ENCODE assay signal across 18 cellular contexts in genomic region chr5:66680804-66681203, GRCh38.
DNase-seq lines count a peak whose midpoint lies in the region; ATAC-seq, FAIRE-seq and TF ChIP-seq lines count a peak whose summit lies in the region.
"Had no signal": no experiment of that assay in that cellular context is flagged by ENCODE, and none has a peak within 500 bp of the region (broad histone marks: within the 10 kb centered on the region; RNA-seq: fewer than 3 reads in every experiment).

No MANE protein-coding gene starts in this region.

- intact Hi-C loops in K562 (cut with micrococcal nuclease): no loop called here

- H3K4me3 ChIP-seq in GM06990 (replicated peaks; ENCODE audit: low read depth, low read length) (no peak overlapping the region), K562 (no peak overlapping the region), mesendoderm (ENCODE audit: low read length) (no peak overlapping the region)
- H3K4me3 ChIP-seq: breast epithelium, gastrocnemius medialis, MG63, upper lobe of left lung had no signal

- WGBS in K562 (ENCODE audit: insufficient coverage, low coverage, missing lambda C conversion rate): 0% methylated on average over 3 of the region's 3 CpGs
- WGBS in mesendoderm (ENCODE audit: extremely low coverage, insufficient coverage, low lambda C conversion rate): no CpG with 5 or more reads among the region's 3 CpGs

- H3K9ac ChIP-seq in K562 (ENCODE audit: insufficient read depth in 1 of 2, low read depth in 2 of 2, low read length in 2 of 2): no peak overlapping the region
- H3K9ac ChIP-seq in mesendoderm (ENCODE audit: low read length): no peak overlapping the region

- no peak overlapping the region for H3K18ac ChIP-seq in mesendoderm (ENCODE audit: low read length)

- no peak overlapping the region for H4K8ac ChIP-seq in mesendoderm (ENCODE audit: low read depth, low read length)

- no peak overlapping the region for H3K4ac ChIP-seq in mesendoderm (ENCODE audit: low read depth, low read length)

- ATAC-seq in K562: 0 out of 3 replicates have a peak, but pooled peaks have one; percentile 54
- no peak for ATAC-seq in HG03442 (IDR thresholded peaks at IDR 0.05; ENCODE audit: unreplicated experiment)
- no peak for ATAC-seq in GM18861 (IDR thresholded peaks at IDR 0.05; ENCODE audit: unreplicated experiment)
- ATAC-seq: activated naive CD4-positive, alpha-beta T cell treated with anti-CD3 and anti-CD28 coated beads, Interleukin-2, amount 50 U/mL, for 72 hours; effector memory CD8-positive, alpha-beta T cell; gastrocnemius medialis; stimulated activated effector memory CD8-positive, alpha-beta T cell treated with anti-CD3 and anti-CD28 coated beads, Interleukin-12 subunit alpha, Interleukin-12 subunit beta, amount 100 ng/mL, for 72 hours had no signal

- no peaks in the 10 kb centered on the region for H3K9me1 ChIP-seq in K562 (ENCODE audit: control insufficient read depth, insufficient read depth, low read length)

- no peak overlapping the region for H3K4me2 ChIP-seq in K562 (ENCODE audit: insufficient read depth, low read length)
- no peak overlapping the region for H3K4me2 ChIP-seq in mesendoderm (ENCODE audit: low read length)

- H3K56ac ChIP-seq in mesendoderm (ENCODE audit: low read length): no peak overlapping the region

- H2AFZ ChIP-seq in K562 (ENCODE audit: low read depth, low read length): no peak overlapping the region

- CTCF ChIA-PET in K562 (lab: Yijun Ruan, JAX; ENCODE audit: low intra/inter-chr PET ratio): no interaction called here

- no peak for FAIRE-seq in K562 (lab: Jason Lieb, UNC)
- FAIRE-seq: GM12892 had no signal

- no peak overlapping the region for H3K23ac ChIP-seq in mesendoderm (ENCODE audit: low read length)

- no peak for TF ChIP-seq POLR2A in K562 (conservative IDR thresholded peaks at IDR 0.05)

- no peak for DNase-seq in GM06990 (ENCODE audit: extremely low read depth, insufficient read length)
- DNase-seq in HT-29 (ENCODE audit: low spot score): peak; percentile 2
- no peak for DNase-seq in K562 (ENCODE audit: extremely low read depth in 1 of 4, low spot score in 3 of 4)
- DNase-seq in mesendoderm: peak; percentile 21
- no peak for DNase-seq in NCI-H187 (lab: John Stamatoyannopoulos, UW)
- DNase-seq in D341Med (ENCODE audit: low spot score): no peak
- DNase-seq: effector memory CD8-positive, alpha-beta T cell; gastrocnemius medialis; mesenchymal stem cell; MG63; nucleus accumbens; upper lobe of left lung had no signal

- in situ Hi-C loops in K562 (cut with MboI): no loop called here

- no peak overlapping the region for H2BK15ac ChIP-seq in mesendoderm (replicated peaks; ENCODE audit: low read depth)

- no peaks in the 10 kb centered on the region for H3K79me1 ChIP-seq in mesendoderm (ENCODE audit: low read length)

- no peak for TF ChIP-seq RAD21 in K562 (CRISPR knock-in tag; conservative IDR thresholded peaks at IDR 0.05 in 1 of 2, IDR thresholded peaks at IDR 0.05 in 1 of 2)

- BruUV-seq in K562 (replicated peaks; lab: Mats Ljungman, UMichigan): no TSS peak

- H2AK5ac ChIP-seq in mesendoderm (ENCODE audit: low read length): no peak overlapping the region

- H3K9me3 ChIP-seq in K562 (replicated peaks; ENCODE audit: control insufficient read depth, insufficient read depth, low read depth, low read length): no peaks in the 10 kb centered on the region
- H3K9me3 ChIP-seq: breast epithelium, gastrocnemius medialis, MG63, upper lobe of left lung had no signal

- POLR2A ChIA-PET in K562 (lab: Yijun Ruan, JAX): no interaction called here

- no peak overlapping the region for H2BK120ac ChIP-seq in mesendoderm (ENCODE audit: low read depth, low read length)

- H4K20me1 ChIP-seq in K562 (replicated peaks; ENCODE audit: control insufficient read depth, insufficient read depth, low read length): no peaks in the 10 kb centered on the region; the same call in 1 of the 2 replicates

- no peak overlapping the region for H2BK5ac ChIP-seq in mesendoderm (ENCODE audit: low read length)

- H3K27ac ChIP-seq in K562 (ENCODE audit: extremely low read depth, low read depth, low read length) (no peak overlapping the region), mesendoderm (ENCODE audit: low read depth, low read length) (no peak overlapping the region)
- H3K27ac ChIP-seq: breast epithelium, gastrocnemius medialis, upper lobe of left lung had no signal

- TF ChIP-seq CTCF in GM06990 (IDR thresholded peaks at IDR 0.05; ENCODE audit: insufficient read depth, low read length, poor library complexity, severe bottlenecking): peak; percentile 36
- 0 out of 6 replicates have a peak, but pooled peaks of 1 of the 3 experiments have one; percentile 34 for TF ChIP-seq CTCF in K562 (IDR thresholded peaks at IDR 0.05 in 2 of 3, conservative IDR thresholded peaks at IDR 0.05 in 1 of 3; ENCODE audit: insufficient read depth in 2 of 3, low read depth in 1 of 3, low read length in 3 of 3)

- no peaks in the 10 kb centered on the region for H3K79me2 ChIP-seq in K562 (ENCODE audit: control insufficient read depth, insufficient read depth, low read length)
- no peaks in the 10 kb centered on the region for H3K79me2 ChIP-seq in mesendoderm (ENCODE audit: control insufficient read depth, insufficient read depth, low read length)

- no peaks in the 10 kb centered on the region for H3K4me1 ChIP-seq in K562 (replicated peaks in 1 of 2; ENCODE audit: control insufficient read depth in 2 of 2, insufficient read depth in 2 of 2, low read length in 2 of 2)
- H3K4me1 ChIP-seq in mesendoderm (ENCODE audit: control insufficient read depth, low read depth, low read length): no peaks in the 10 kb centered on the region
- H3K4me1 ChIP-seq: breast epithelium, gastrocnemius medialis had no signal

- TF ChIP-seq EP300 in K562 (IDR thresholded peaks at IDR 0.05; ENCODE audit: low read length): no peak

- H4K5ac ChIP-seq in mesendoderm (ENCODE audit: low read length): no peak overlapping the region

- H3K27me3 ChIP-seq in GM06990 (replicated peaks; ENCODE audit: control insufficient read depth, insufficient read depth, low read length): no peaks in the 10 kb centered on the region; the same call in 1 of the 2 replicates
- H3K27me3 ChIP-seq in K562 (ENCODE audit: control insufficient read depth in 2 of 2, insufficient read depth in 2 of 2, low read length in 2 of 2): no peaks in the 10 kb centered on the region; a peak in 1 of 5 replicates
- H3K27me3 ChIP-seq in mesendoderm (ENCODE audit: insufficient read depth, low read length, poor library complexity): no peaks in the 10 kb centered on the region
- H3K27me3 ChIP-seq: breast epithelium, gastrocnemius medialis, upper lobe of left lung had no signal

- no peaks in the 10 kb centered on the region for H3K36me3 ChIP-seq in GM06990 (ENCODE audit: control insufficient read depth, insufficient read depth, low read length)
- H3K36me3 ChIP-seq in K562 (ENCODE audit: control insufficient read depth, insufficient read depth, low read length): no peaks in the 10 kb centered on the region
- no peaks in the 10 kb centered on the region for H3K36me3 ChIP-seq in mesendoderm (ENCODE audit: control insufficient read depth, insufficient read depth, low read length)
- H3K36me3 ChIP-seq: breast epithelium, gastrocnemius medialis, MG63, upper lobe of left lung had no signal

TF ChIP-seq in K562, 482 proteins besides CTCF, POLR2A, EP300 and RAD21 (continues in another document):
- no peak for TF ChIP-seq KHSRP (IDR thresholded peaks at IDR 0.05)
- no peak for TF ChIP-seq HBP1 (CRISPR knock-in tag; IDR thresholded peaks at IDR 0.05)
- no peak for TF ChIP-seq HNRNPUL1 (IDR thresholded peaks at IDR 0.05; ENCODE audit: low read length)
- TF ChIP-seq, protein P1, sequence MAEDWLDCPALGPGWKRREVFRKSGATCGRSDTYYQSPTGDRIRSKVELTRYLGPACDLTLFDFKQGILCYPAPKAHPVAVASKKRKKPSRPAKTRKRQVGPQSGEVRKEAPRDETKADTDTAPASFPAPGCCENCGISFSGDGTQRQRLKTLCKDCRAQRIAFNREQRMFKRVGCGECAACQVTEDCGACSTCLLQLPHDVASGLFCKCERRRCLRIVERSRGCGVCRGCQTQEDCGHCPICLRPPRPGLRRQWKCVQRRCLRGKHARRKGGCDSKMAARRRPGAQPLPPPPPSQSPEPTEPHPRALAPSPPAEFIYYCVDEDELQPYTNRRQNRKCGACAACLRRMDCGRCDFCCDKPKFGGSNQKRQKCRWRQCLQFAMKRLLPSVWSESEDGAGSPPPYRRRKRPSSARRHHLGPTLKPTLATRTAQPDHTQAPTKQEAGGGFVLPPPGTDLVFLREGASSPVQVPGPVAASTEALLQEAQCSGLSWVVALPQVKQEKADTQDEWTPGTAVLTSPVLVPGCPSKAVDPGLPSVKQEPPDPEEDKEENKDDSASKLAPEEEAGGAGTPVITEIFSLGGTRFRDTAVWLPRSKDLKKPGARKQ (CRISPR knock-in tag; IDR thresholded peaks at IDR 0.05): no peak
- no peak for TF ChIP-seq ZFP36 (IDR thresholded peaks at IDR 0.05; ENCODE audit: low read depth, low read length, partially characterized antibody)

Comparison
In these comparisons a context has a peak if more than half of its experiments do, and no peak if none do; other contexts are left out.
1. DNase-seq: peak in HT-29 (single experiment) and mesendoderm (single experiment); none in GM06990 (single experiment), K562 (0 of 4), NCI-H187 (0 of 2) and D341Med (single experiment).